Comparison of ENCODE assay signal across 12 cellular contexts in the genomic region with DNA sequence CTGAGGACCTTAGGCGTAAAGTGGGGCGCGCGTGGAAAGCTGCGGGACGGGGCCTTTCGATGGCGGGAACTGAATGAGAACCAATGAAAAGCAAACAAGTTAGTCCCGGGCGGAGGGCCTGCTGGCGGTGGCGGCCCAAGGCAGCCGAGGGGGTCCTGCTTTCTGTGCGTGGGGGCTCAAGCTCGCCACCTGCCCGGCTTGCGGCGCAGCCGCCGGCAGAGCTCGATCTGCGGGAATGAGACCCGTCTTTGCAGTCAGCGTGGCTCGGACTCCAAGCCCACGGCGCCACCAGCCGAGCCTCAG. TPM values are rescaled to one million over a fixed set of nuclear protein-coding genes. Genes with fewer than 3 reads are reported as not detected.
DNase-seq lines count a peak whose midpoint lies in the region; ATAC-seq and TF ChIP-seq lines count a peak whose summit lies in the region.
"Had no signal": no experiment of that assay in that cellular context is flagged by ENCODE, and none has a peak within 500 bp of the region (broad histone marks: within the 10 kb centered on the region; RNA-seq: fewer than 3 reads in every experiment).

No MANE protein-coding gene starts in this region.

- H3K27ac ChIP-seq in IMR-90 (ENCODE audit: insufficient read depth, low read length) (no peak overlapping the region), trophoblast cell (ENCODE audit: low read depth, low read length) (no peak overlapping the region)

- no peak for TF ChIP-seq POLR2A in IMR-90 (IDR thresholded peaks at IDR 0.05; ENCODE audit: low read depth, low read length)

- H4K5ac ChIP-seq in IMR-90 (ENCODE audit: low read depth, low read length) = no peak overlapping the region

- H2AK9ac ChIP-seq in IMR-90 (replicated peaks; ENCODE audit: low read depth, low read length, poor library complexity) = no peak overlapping the region

- peak overlapping the region; percentile 34 for H2BK12ac ChIP-seq in trophoblast cell (ENCODE audit: low read length)

- H3K36me3 Mint-ChIP-seq in CD14-positive monocyte = no peaks in the 10 kb centered on the region

- no peak overlapping the region for H4K91ac ChIP-seq in IMR-90 (ENCODE audit: insufficient read depth, low read depth, low read length)
- H4K91ac ChIP-seq in trophoblast cell (ENCODE audit: low read depth, low read length) = no peak overlapping the region

- peaks cover 2% of the 10 kb centered on the region for H3K79me2 ChIP-seq in trophoblast cell (ENCODE audit: control insufficient read depth, insufficient read depth, low read length, poor library complexity)

- H3K79me1 ChIP-seq in IMR-90 (ENCODE audit: low read depth in 1 of 2, low read length in 2 of 2) = peaks cover 4 to 11% of the 10 kb centered on the region in 2 experiments; a peak in 2 of 4 replicates
- H3K79me1 ChIP-seq in trophoblast cell (ENCODE audit: low read length) = no peaks in the 10 kb centered on the region

- no peak overlapping the region for H3K23ac ChIP-seq in IMR-90 (ENCODE audit: low read depth, low read length)
- H3K23ac ChIP-seq in trophoblast cell (ENCODE audit: low read length) = no peak overlapping the region

- H3K9ac ChIP-seq in IMR-90 (ENCODE audit: low read depth, low read length) = no peak overlapping the region
- H3K9ac ChIP-seq in trophoblast cell (ENCODE audit: low read length) = no peak overlapping the region

- H3K27ac Mint-ChIP-seq in CD14-positive monocyte = no peak overlapping the region
- H3K27ac Mint-ChIP-seq: activated B cell treated with CpG ODN at 0.5 μM for 24 hours had no signal

- peaks cover 0 to 8% (median 2%) of the 10 kb centered on the region in 7 donors for H3K9me3 Mint-ChIP-seq in CD14-positive monocyte
- H3K9me3 Mint-ChIP-seq: activated B cell treated with CpG ODN at 0.5 μM for 24 hours had no signal

- H3K9me3 ChIP-seq in IMR-90 (ENCODE audit: control insufficient read depth, insufficient read depth, low read length) (no peaks in the 10 kb centered on the region), trophoblast cell (ENCODE audit: insufficient read depth, low read depth, low read length) (peaks cover 6% of the 10 kb centered on the region)

- H2BK120ac ChIP-seq in IMR-90 (ENCODE audit: low read depth, low read length) (no peak overlapping the region), trophoblast cell (ENCODE audit: insufficient read depth, low read length, poor library complexity) (no peak overlapping the region)

- no peak for TF ChIP-seq RAD21 in IMR-90 (IDR thresholded peaks at IDR 0.05; ENCODE audit: low read length)

- DNase-seq in AG09309 (ENCODE audit: low read depth) (no peak), IMR-90 (no peak), fibroblast of mammary gland (ENCODE audit: low read depth) (no peak), trophoblast cell (no peak), germinal center (ENCODE audit: low spot score) (no peak), AML-193 (lab: John Stamatoyannopoulos, UW) (no peak), CD14-positive monocyte (ENCODE audit: low spot score) (no peak), cerebellar cortex (ENCODE audit: low spot score) (no peak)
- DNase-seq: activated B cell treated with CpG ODN at 0.5 μM for 24 hours; hippocampal formation; KBM-7; stimulated activated naive CD4-positive, alpha-beta T cell treated with Interleukin-2 at 50 U/mL for 16 hours had no signal

- H2BK15ac ChIP-seq in IMR-90 (ENCODE audit: low read depth, low read length) = no peak overlapping the region

- H3K9me1 ChIP-seq in IMR-90 (ENCODE audit: insufficient read depth, low read length) = no peaks in the 10 kb centered on the region

- H3K14ac ChIP-seq in IMR-90 (replicated peaks; ENCODE audit: low read depth, low read length) (no peak overlapping the region), trophoblast cell (ENCODE audit: low read length) (no peak overlapping the region)

- H3K4me2 ChIP-seq in IMR-90 (ENCODE audit: low read depth, low read length) (no peak overlapping the region; the same call in 1 of the 2 replicates), trophoblast cell (ENCODE audit: low read length) (peak overlapping the region; percentile 86)

- H3K4ac ChIP-seq in IMR-90 (ENCODE audit: low read depth, low read length) = no peak overlapping the region
- no peak overlapping the region for H3K4ac ChIP-seq in trophoblast cell (ENCODE audit: low read depth, low read length)

- H3K18ac ChIP-seq in IMR-90 (ENCODE audit: low read depth, low read length) (no peak overlapping the region), trophoblast cell (ENCODE audit: low read length) (no peak overlapping the region)

- H3K4me1 Mint-ChIP-seq in CD14-positive monocyte = peaks cover 4% of the 10 kb centered on the region

- no peaks in the 10 kb centered on the region for H4K20me1 ChIP-seq in IMR-90 (ENCODE audit: insufficient read depth, low read length)

- CTCF ChIA-PET in IMR-90 (lab: Yijun Ruan, JAX) = interaction anchor here (0.9 kb wide), 1 partner anchor 9 kb away, joined by 4 read pairs; no protein-coding TSS in a partner anchor

- H3K4me1 ChIP-seq in IMR-90 (ENCODE audit: control insufficient read depth, insufficient read depth, low read length) = peaks cover 3% of the 10 kb centered on the region; the same call in 1 of the 2 replicates
- H3K4me1 ChIP-seq in trophoblast cell (ENCODE audit: control insufficient read depth in 1 of 2, insufficient read depth in 2 of 2, low read length in 2 of 2) = peaks cover 12 to 21% of the 10 kb centered on the region in 2 experiments

- POLR2A ChIA-PET in IMR-90 (lab: Charles Lee; ENCODE audit: unreplicated experiment) = no interaction called here

- dilution Hi-C loops in IMR-90 (cut with HindIII; ENCODE audit: low sequenced_read_pairs, unreplicated experiment) = no loop called here

- H3K27me3 Mint-ChIP-seq in CD14-positive monocyte (ENCODE audit: low read depth in 3 of 3) = peaks cover 48 to 66% (median 60%) of the 10 kb centered on the region in 3 donors

- H4K12ac ChIP-seq in trophoblast cell (ENCODE audit: low read depth, low read length) = no peak overlapping the region

- H2AK5ac ChIP-seq in IMR-90 (ENCODE audit: low read depth, low read length) (no peak overlapping the region), trophoblast cell (ENCODE audit: low read length) (no peak overlapping the region)

- in situ Hi-C loops in IMR-90 (cut with MboI; ENCODE audit: low sequenced_read_pairs) = no loop called here

- H2BK5ac ChIP-seq in IMR-90 (ENCODE audit: low read depth, low read length, poor library complexity, severe bottlenecking) (no peak overlapping the region), trophoblast cell (ENCODE audit: low read depth, low read length, poor library complexity) (no peak overlapping the region)

- TF ChIP-seq CTCF in AG09309 (IDR thresholded peaks at IDR 0.05; ENCODE audit: control insufficient read depth, insufficient read depth, low read depth, low read length, missing control alignments) = no peak
- no peak for TF ChIP-seq CTCF in IMR-90 (conservative IDR thresholded peaks at IDR 0.05; ENCODE audit: low read depth, low read length)
- TF ChIP-seq CTCF in fibroblast of mammary gland (conservative IDR thresholded peaks at IDR 0.05; ENCODE audit: control insufficient read depth, insufficient read depth, low read depth, low read length) = no peak
- TF ChIP-seq CTCF in CD14-positive monocyte (IDR thresholded peaks at IDR 0.05) = no peak

- 40% methylated on average over 27 of the region's 28 CpGs; no CpG with 5 or more reads in 1 of the 2 experiments for WGBS in IMR-90 (ENCODE audit: extremely low coverage in 2 of 2, insufficient read length in 1 of 2), 2 experiments
- no CpG with 5 or more reads among the region's 28 CpGs for WGBS in trophoblast cell (ENCODE audit: extremely low coverage, insufficient coverage, insufficient read length)

- H3K4me3 Mint-ChIP-seq in CD14-positive monocyte = peak overlapping the region in 1 of 2 donors; percentile 85
- H3K4me3 Mint-ChIP-seq: activated B cell treated with CpG ODN at 0.5 μM for 24 hours had no signal

- intact Hi-C loops in IMR-90 (cut with micrococcal nuclease) = loop anchor here (10.0 kb wide), 2 partner anchors 201 to 521 kb away; no protein-coding TSS in a partner anchor
- intact Hi-C loops in CD14-positive monocyte (cut with micrococcal nuclease) = loop anchor here (5.0 to 10.0 kb wide), 2 partner anchors 469 to 713 kb away; no protein-coding TSS in a partner anchor

- H3K36me3 ChIP-seq in IMR-90 (ENCODE audit: control insufficient read depth, insufficient read depth, low read length) (peaks cover under 1% of the 10 kb centered on the region; the same call in 1 of the 2 replicates), trophoblast cell (ENCODE audit: control insufficient read depth in 1 of 2, insufficient read depth in 2 of 2, low read length in 2 of 2) (no peaks in the 10 kb centered on the region)

- H2AFZ ChIP-seq in IMR-90 (replicated peaks; ENCODE audit: low read length, poor library complexity) (peak overlapping the region; percentile 81), trophoblast cell (ENCODE audit: insufficient read depth, low read length, poor library complexity) (no peak overlapping the region)

- BruUV-seq in IMR-90 (replicated peaks; lab: Mats Ljungman, UMichigan) = no TSS peak

- H3K4me3 ChIP-seq in AG09309 (ENCODE audit: control insufficient read depth, low read depth, low read length) = peak overlapping the region; percentile 85
- H3K4me3 ChIP-seq in IMR-90 (ENCODE audit: insufficient read depth, low read depth, low read length) = peak overlapping the region; percentile 70; the same call in 1 of the 2 replicates
- peak overlapping the region; percentile 23 for H3K4me3 ChIP-seq in fibroblast of mammary gland (ENCODE audit: control insufficient read depth, low read depth, low read length)
- peak overlapping the region; percentile 81 for H3K4me3 ChIP-seq in trophoblast cell (ENCODE audit: low read depth, low read length)

- no peak for ATAC-seq in IMR-90 (ENCODE audit: low read depth)

- H2BK20ac ChIP-seq in IMR-90 (ENCODE audit: low read depth, low read length) = no peak overlapping the region

- no peaks in the 10 kb centered on the region for H3K27me3 ChIP-seq in IMR-90 (ENCODE audit: control insufficient read depth, insufficient read depth, low read length)
- H3K27me3 ChIP-seq in trophoblast cell (ENCODE audit: insufficient read depth, low read length) = peaks cover 25% of the 10 kb centered on the region

- no peak overlapping the region for H3K56ac ChIP-seq in IMR-90 (ENCODE audit: extremely low read depth, insufficient read depth, low read length)

- H4K8ac ChIP-seq in IMR-90 (ENCODE audit: low read depth in 2 of 2, low read length in 2 of 2) = no peak overlapping the region
- no peak overlapping the region for H4K8ac ChIP-seq in trophoblast cell (ENCODE audit: low read depth, low read length)

RNA-seq across cellular contexts. Expression of a gene that starts 0.5 kb away (rescaled TPM):
- total RNA-seq in IMR-90 (2012; rRNA removed) = 15.8 and 16.9 TPM in 2 replicates
- 79.4 and 80.7 TPM in 2 replicates for polyA plus RNA-seq in IMR-90 (2012; rRNA removed)
- polyA plus RNA-seq in IMR-90 (2012; cell fraction: cytosol; rRNA removed) = 71.2 and 87.9 TPM in 2 replicates
- 82.3 and 90.9 TPM in 2 replicates for polyA plus RNA-seq in IMR-90 (2012; cell fraction: nucleus; rRNA removed; ENCODE audit: low replicate concordance)
- polyA plus RNA-seq in trophoblast cell (2013) = 19.3 and 20.5 TPM in 2 replicates
- polyA plus RNA-seq in CD14-positive monocyte = not detected
- total RNA-seq: activated B cell treated with CpG ODN at 0.5 μM for 24 hours had no signal

Comparison
In these comparisons a context has a peak if more than half of its experiments do, and no peak if none do; other contexts are left out.
1. H3K4me3 ChIP-seq: peak in every context shown above with its lines; median percentile 85 in AG09309; 81 in trophoblast cell; 70 in IMR-90; 23 in fibroblast of mammary gland.
2. RNA of a gene that starts 0.5 kb away (polyA plus RNA-seq): 71.2 to 90.9 TPM in IMR-90; not detected in CD14-positive monocyte; every median in the first group is over 10 times any median in the second.